ENCODE assay signal across 17 cellular contexts in genomic region chr2:226295123-226295522, GRCh38.
A peak's percentile ranks its signal among the peaks of the same experiment; 100 is the strongest.
DNase-seq lines count a peak whose midpoint lies in the region; ATAC-seq, FAIRE-seq and TF ChIP-seq lines count a peak whose summit lies in the region.
"Had no signal": no experiment of that assay in that cellular context is flagged by ENCODE, and none has a peak within 500 bp of the region (broad histone marks: within the 10 kb centered on the region; RNA-seq: fewer than 3 reads in every experiment).

No MANE protein-coding gene starts in this region.

- H3K4me3 ChIP-seq in astrocyte (ENCODE audit: insufficient read depth, low read depth, low read length) (no peak overlapping the region), fibroblast of the aortic adventitia (ENCODE audit: low read depth, low read length) (no peak overlapping the region), smooth muscle cell (no peak overlapping the region)
- H3K4me3 ChIP-seq: A549, GM23338 had no signal

- H3K4me1 Mint-ChIP-seq in astrocyte (ENCODE audit: low read depth, unreplicated experiment): peaks cover 4% of the 10 kb centered on the region
- no peaks in the 10 kb centered on the region for H3K4me1 Mint-ChIP-seq in activated naive CD4-positive, alpha-beta T cell treated with anti-CD3 and anti-CD28 coated beads, Interleukin-2, amount 10 ng/mL, durations not matched to agents 7 days and 5 days
- H3K4me1 Mint-ChIP-seq: CD4-positive, alpha-beta memory T cell; GM23338 had no signal

- H4K20me1 ChIP-seq in astrocyte (ENCODE audit: insufficient read depth, low read length): no peaks in the 10 kb centered on the region
- no peaks in the 10 kb centered on the region for H4K20me1 ChIP-seq in smooth muscle cell (ENCODE audit: low read depth)

- no peak overlapping the region for H3K4me2 ChIP-seq in astrocyte (ENCODE audit: low read length)
- peak overlapping the region; percentile 13 for H3K4me2 ChIP-seq in smooth muscle cell
- H3K4me2 ChIP-seq: A549, GM23338 had no signal

- no peak overlapping the region for H3K27ac Mint-ChIP-seq in astrocyte (ENCODE audit: unreplicated experiment)
- no peak overlapping the region for H3K27ac Mint-ChIP-seq in activated naive CD4-positive, alpha-beta T cell treated with anti-CD3 and anti-CD28 coated beads, Interleukin-2, amount 10 ng/mL, durations not matched to agents 7 days and 5 days
- H3K27ac Mint-ChIP-seq: CD4-positive, alpha-beta memory T cell; GM23338 had no signal

- H3K36me3 ChIP-seq in astrocyte (ENCODE audit: insufficient read depth, low read length) (no peaks in the 10 kb centered on the region), smooth muscle cell (ENCODE audit: low read depth) (no peaks in the 10 kb centered on the region)
- H3K36me3 ChIP-seq: BE2C had no signal

- H3K27me3 Mint-ChIP-seq in astrocyte (ENCODE audit: low read depth, unreplicated experiment): no peaks in the 10 kb centered on the region
- no peaks in the 10 kb centered on the region for H3K27me3 Mint-ChIP-seq in activated naive CD4-positive, alpha-beta T cell treated with anti-CD3 and anti-CD28 coated beads, Interleukin-2, amount 10 ng/mL, durations not matched to agents 7 days and 5 days

- H3K9me3 Mint-ChIP-seq in astrocyte (ENCODE audit: unreplicated experiment): peaks cover 21% of the 10 kb centered on the region
- peaks cover 10% of the 10 kb centered on the region for H3K9me3 Mint-ChIP-seq in activated naive CD4-positive, alpha-beta T cell treated with anti-CD3 and anti-CD28 coated beads, Interleukin-2, amount 10 ng/mL, durations not matched to agents 7 days and 5 days

- no peak for FAIRE-seq in astrocyte (lab: Jason Lieb, UNC)
- FAIRE-seq: A549, G401.6, GM12891 had no signal

- TF ChIP-seq CTCF in astrocyte (IDR thresholded peaks at IDR 0.05; ENCODE audit: insufficient read depth, low read depth, low read length) (no peak), fibroblast of the aortic adventitia (IDR thresholded peaks at IDR 0.05; ENCODE audit: insufficient read depth, low read length) (no peak), smooth muscle cell (IDR thresholded peaks at IDR 0.05; ENCODE audit: borderline replicate concordance, insufficient read depth, poor library complexity, severe bottlenecking) (no peak)

- H3K9me3 ChIP-seq in astrocyte (ENCODE audit: insufficient read depth, low read depth, low read length) (no peaks in the 10 kb centered on the region), smooth muscle cell (replicated peaks; ENCODE audit: low read depth) (no peaks in the 10 kb centered on the region)
- H3K9me3 ChIP-seq: BE2C had no signal

- H3F3A ChIP-seq in smooth muscle cell (ENCODE audit: low read depth): no peaks in the 10 kb centered on the region

- 42% methylated on average over 1 of the region's 1 CpG for WGBS in smooth muscle cell (ENCODE audit: low lambda C conversion rate)

- H3K9ac ChIP-seq in astrocyte (ENCODE audit: low read length): no peak overlapping the region
- no peak overlapping the region for H3K9ac ChIP-seq in smooth muscle cell (ENCODE audit: low read depth)

- CTCF ChIA-PET in activated naive CD4-positive, alpha-beta T cell treated with anti-CD3 and anti-CD28 coated beads, Interleukin-2, amount 10 ng/mL, durations not matched to agents 7 days and 5 days (lab: Charles Lee): no interaction called here

- H3K79me2 ChIP-seq in astrocyte (ENCODE audit: insufficient read depth, low read length) (no peaks in the 10 kb centered on the region), smooth muscle cell (ENCODE audit: low read depth) (no peaks in the 10 kb centered on the region)

- ATAC-seq in HG03097 (IDR thresholded peaks at IDR 0.05; ENCODE audit: low FRiP score, unreplicated experiment): no peak
- ATAC-seq: A549, GM23338 had no signal

- no peak overlapping the region for H3K4me3 Mint-ChIP-seq in astrocyte (ENCODE audit: unreplicated experiment)
- H3K4me3 Mint-ChIP-seq in activated naive CD4-positive, alpha-beta T cell treated with anti-CD3 and anti-CD28 coated beads, Interleukin-2, amount 10 ng/mL, durations not matched to agents 7 days and 5 days: no peak overlapping the region
- H3K4me3 Mint-ChIP-seq: CD4-positive, alpha-beta memory T cell; GM23338 had no signal

- peak; percentile 49 for DNase-seq in NCI-H69 (lab: John Stamatoyannopoulos, UW)
- peak; percentile 35 for DNase-seq in astrocyte (ENCODE audit: low read depth)
- peak; percentile 76 for DNase-seq in fibroblast of the aortic adventitia (ENCODE audit: low read depth)
- DNase-seq in smooth muscle cell (lab: John Stamatoyannopoulos, UW; ENCODE audit: unreplicated experiment): no peak
- DNase-seq in activated naive CD4-positive, alpha-beta T cell treated with anti-CD3 and anti-CD28 coated beads, Interleukin-2, amount 10 ng/mL, durations not matched to agents 7 days and 5 days: no peak
- DNase-seq: BE2C; CD4-positive, alpha-beta memory T cell; DMS153; DMS79 treated with DMSO at 0.1 percent for 48 hours; EL; H7 had no signal

- no peak overlapping the region for H3K27ac ChIP-seq in astrocyte (ENCODE audit: low read depth, low read length)
- H3K27ac ChIP-seq in smooth muscle cell (ENCODE audit: low read depth): no peak overlapping the region
- H3K27ac ChIP-seq: A549, C4-2B had no signal

- no peak overlapping the region for H2AFZ ChIP-seq in astrocyte (ENCODE audit: low read depth, low read length)
- H2AFZ ChIP-seq in smooth muscle cell (ENCODE audit: low read depth): no peak overlapping the region
- H2AFZ ChIP-seq: GM23338 had no signal

- no peaks in the 10 kb centered on the region for H3K36me3 Mint-ChIP-seq in astrocyte (ENCODE audit: low read depth, unreplicated experiment)
- no peaks in the 10 kb centered on the region for H3K36me3 Mint-ChIP-seq in activated naive CD4-positive, alpha-beta T cell treated with anti-CD3 and anti-CD28 coated beads, Interleukin-2, amount 10 ng/mL, durations not matched to agents 7 days and 5 days
- H3K36me3 Mint-ChIP-seq: CD4-positive, alpha-beta memory T cell had no signal

- H3K27me3 ChIP-seq in astrocyte (ENCODE audit: insufficient read depth, low read length): no peaks in the 10 kb centered on the region
- H3K27me3 ChIP-seq in smooth muscle cell (ENCODE audit: low read depth): no peaks in the 10 kb centered on the region
- H3K27me3 ChIP-seq: BE2C had no signal

- no peaks in the 10 kb centered on the region for H3K4me1 ChIP-seq in astrocyte (ENCODE audit: insufficient read depth, low read length)
- no peaks in the 10 kb centered on the region for H3K4me1 ChIP-seq in smooth muscle cell (ENCODE audit: low read depth)
- H3K4me1 ChIP-seq: A549, BE2C had no signal

Comparison
In these comparisons a context has a peak if more than half of its experiments do, and no peak if none do; other contexts are left out.
1. DNase-seq: peak in NCI-H69 (single experiment), astrocyte (single experiment) and fibroblast of the aortic adventitia (single experiment); none in smooth muscle cell (single experiment) and activated naive CD4-positive, alpha-beta T cell treated with anti-CD3 and anti-CD28 coated beads, Interleukin-2, amount 10 ng/mL, durations not matched to agents 7 days and 5 days (single experiment).